ENCODE assay signal across 19 cellular contexts in the genomic region with DNA sequence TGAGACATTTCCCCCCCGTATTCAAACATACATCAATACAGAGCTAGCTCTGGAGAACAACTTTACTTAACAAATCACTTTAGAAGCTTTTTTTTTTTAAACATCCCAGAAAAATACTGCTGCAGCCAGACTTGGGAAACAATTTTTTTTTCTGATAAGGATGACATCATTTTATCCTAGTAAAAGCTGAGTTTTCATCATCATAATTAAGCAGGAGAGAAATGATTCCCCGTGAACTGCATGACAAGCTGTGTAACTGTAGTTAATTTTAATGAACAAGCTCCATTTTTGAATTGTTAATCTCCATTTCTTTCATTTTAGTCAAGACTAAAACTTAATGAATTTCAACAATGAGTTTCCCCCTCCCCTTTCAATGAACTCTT. TPM values are rescaled to one million over a fixed set of nuclear protein-coding genes. Genes with fewer than 3 reads are reported as not detected.
A peak's percentile ranks its signal among the peaks of the same experiment; 100 is the strongest.
DNase-seq lines count a peak whose midpoint lies in the region; ATAC-seq, FAIRE-seq and TF ChIP-seq lines count a peak whose summit lies in the region.
"Had no signal": no experiment of that assay in that cellular context is flagged by ENCODE, and none has a peak within 500 bp of the region (broad histone marks: within the 10 kb centered on the region; RNA-seq: fewer than 3 reads in every experiment).

No MANE protein-coding gene starts in this region.

- H3K27me3 ChIP-seq in K562 (ENCODE audit: control insufficient read depth in 2 of 2, insufficient read depth in 2 of 2, low read length in 2 of 2) (no peaks in the 10 kb centered on the region), smooth muscle cell (ENCODE audit: low read depth) (no peaks in the 10 kb centered on the region)
- H3K27me3 ChIP-seq: BLaER1 treated with 17β-estradiol and CSF1 and Interleukin-3, amounts not matched to agents 10 nM and 100 nM; SJCRH30 had no signal

- H3K4me1 ChIP-seq in K562 (replicated peaks in 1 of 2; ENCODE audit: control insufficient read depth in 2 of 2, insufficient read depth in 2 of 2, low read length in 2 of 2) (peaks cover 0 to 18% of the 10 kb centered on the region in 2 experiments; a peak in 4 of 5 replicates), smooth muscle cell (ENCODE audit: low read depth) (peaks cover 28% of the 10 kb centered on the region)

- TF ChIP-seq CTCF in K562 (IDR thresholded peaks at IDR 0.05 in 2 of 3, conservative IDR thresholded peaks at IDR 0.05 in 1 of 3; ENCODE audit: insufficient read depth in 2 of 3, low read depth in 1 of 3, low read length in 3 of 3) (no peak), mesothelial cell of epicardium (IDR thresholded peaks at IDR 0.05; ENCODE audit: unreplicated experiment) (no peak), smooth muscle cell (IDR thresholded peaks at IDR 0.05; ENCODE audit: borderline replicate concordance, insufficient read depth, poor library complexity, severe bottlenecking) (no peak)

- H3K79me2 ChIP-seq in K562 (ENCODE audit: control insufficient read depth, insufficient read depth, low read length) (no peaks in the 10 kb centered on the region), smooth muscle cell (ENCODE audit: low read depth) (no peaks in the 10 kb centered on the region)

- H3F3A ChIP-seq in smooth muscle cell (ENCODE audit: low read depth) = no peaks in the 10 kb centered on the region

- no peaks in the 10 kb centered on the region for H3K36me3 ChIP-seq in K562 (ENCODE audit: control insufficient read depth, insufficient read depth, low read length)
- H3K36me3 ChIP-seq in smooth muscle cell (ENCODE audit: low read depth) = no peaks in the 10 kb centered on the region
- H3K36me3 ChIP-seq: BLaER1 treated with 17β-estradiol and CSF1 and Interleukin-3, amounts not matched to agents 10 nM and 100 nM; SJCRH30 had no signal

- POLR2A ChIA-PET in K562 (lab: Yijun Ruan, JAX) = interaction anchor here (0.6 to 1.4 kb wide), 5 partner anchors 26 to 843 kb away, joined by 3 to 5 read pairs (median 4); no protein-coding TSS in a partner anchor

- in situ Hi-C loops in K562 (cut with MboI) = loop anchor here (10.0 kb wide), 1 partner anchor 147 kb away; no protein-coding TSS in a partner anchor

- H4K20me1 ChIP-seq in K562 (replicated peaks; ENCODE audit: control insufficient read depth, insufficient read depth, low read length) (no peaks in the 10 kb centered on the region), smooth muscle cell (ENCODE audit: low read depth) (no peaks in the 10 kb centered on the region)
- H4K20me1 ChIP-seq: BLaER1 treated with 17β-estradiol and CSF1 and Interleukin-3, amounts not matched to agents 10 nM and 100 nM had no signal

- intact Hi-C loops in K562 (cut with micrococcal nuclease) = loop anchor here (5.0 kb wide), 1 partner anchor 150 kb away; no protein-coding TSS in a partner anchor

- TF ChIP-seq POLR2A in K562 (conservative IDR thresholded peaks at IDR 0.05) = no peak

- no peak for TF ChIP-seq RAD21 in K562 (CRISPR knock-in tag; conservative IDR thresholded peaks at IDR 0.05 in 1 of 2, IDR thresholded peaks at IDR 0.05 in 1 of 2)

- ATAC-seq in K562 (no peak), HG03135 (IDR thresholded peaks at IDR 0.05; ENCODE audit: unreplicated experiment) (no peak)
- ATAC-seq: CD8-positive, alpha-beta T cell; GM12878 had no signal

- CTCF ChIA-PET in K562 (lab: Yijun Ruan, JAX; ENCODE audit: low intra/inter-chr PET ratio) = no interaction called here

- no peaks in the 10 kb centered on the region for H3K27me3 Mint-ChIP-seq in mesothelial cell of epicardium (ENCODE audit: low read depth)

- TF ChIP-seq EP300 in K562 (IDR thresholded peaks at IDR 0.05; ENCODE audit: low read length) = no peak

- no peak for FAIRE-seq in K562 (lab: Jason Lieb, UNC)
- FAIRE-seq: GM12878, RCC 7860 had no signal

- no peak overlapping the region for H3K4me3 ChIP-seq in K562
- no peak overlapping the region for H3K4me3 ChIP-seq in smooth muscle cell
- H3K4me3 ChIP-seq: BLaER1 treated with 17β-estradiol and CSF1 and Interleukin-3, amounts not matched to agents 10 nM and 100 nM; GM12878 had no signal

- H3K9me1 ChIP-seq in K562 (ENCODE audit: control insufficient read depth, insufficient read depth, low read length) = no peaks in the 10 kb centered on the region

- H3K9ac ChIP-seq in K562 (ENCODE audit: insufficient read depth in 1 of 2, low read depth in 2 of 2, low read length in 2 of 2) (no peak overlapping the region), smooth muscle cell (ENCODE audit: low read depth) (no peak overlapping the region)
- H3K9ac ChIP-seq: BLaER1 treated with 17β-estradiol and CSF1 and Interleukin-3, amounts not matched to agents 10 nM and 100 nM had no signal

- H3K4me2 ChIP-seq in K562 (ENCODE audit: insufficient read depth, low read length) (no peak overlapping the region), smooth muscle cell (peak overlapping the region; percentile 77)

- H3K27ac ChIP-seq in K562 (ENCODE audit: extremely low read depth, low read depth, low read length) = no peak overlapping the region
- no peak overlapping the region for H3K27ac ChIP-seq in smooth muscle cell (ENCODE audit: low read depth)
- H3K27ac ChIP-seq: 22Rv1; BLaER1 treated with 17β-estradiol and CSF1 and Interleukin-3, amounts not matched to agents 10 nM and 100 nM; SJCRH30 had no signal

- WGBS in K562 (ENCODE audit: insufficient coverage, low coverage, missing lambda C conversion rate) = 36% methylated on average over 2 of the region's 2 CpGs
- 82% methylated on average over 2 of the region's 2 CpGs for WGBS in smooth muscle cell (ENCODE audit: low lambda C conversion rate)

- H2AFZ ChIP-seq in K562 (ENCODE audit: low read depth, low read length) = no peak overlapping the region
- H2AFZ ChIP-seq in smooth muscle cell (ENCODE audit: low read depth) = peak overlapping the region; percentile 33

- H3K36me3 Mint-ChIP-seq in mesothelial cell of epicardium = no peaks in the 10 kb centered on the region
- H3K36me3 Mint-ChIP-seq: CD8-positive, alpha-beta T cell had no signal

- H3K27ac Mint-ChIP-seq in mesothelial cell of epicardium = peak overlapping the region; percentile 83
- H3K27ac Mint-ChIP-seq: CD8-positive, alpha-beta T cell had no signal

- no peaks in the 10 kb centered on the region for H3K9me3 ChIP-seq in K562 (replicated peaks; ENCODE audit: control insufficient read depth, insufficient read depth, low read depth, low read length)
- H3K9me3 ChIP-seq in smooth muscle cell (replicated peaks; ENCODE audit: low read depth) = no peaks in the 10 kb centered on the region
- H3K9me3 ChIP-seq: BLaER1 treated with 17β-estradiol and CSF1 and Interleukin-3, amounts not matched to agents 10 nM and 100 nM; SJCRH30 had no signal

- no TSS peak for BruUV-seq in K562 (replicated peaks; lab: Mats Ljungman, UMichigan)

- peaks cover 5% of the 10 kb centered on the region for H3K9me3 Mint-ChIP-seq in mesothelial cell of epicardium
- H3K9me3 Mint-ChIP-seq: CD8-positive, alpha-beta T cell had no signal

- DNase-seq in NCI-H82 (lab: John Stamatoyannopoulos, UW) = peak; percentile 29
- no peak for DNase-seq in NCI-H82 treated with DMSO at 0.1 percent for 48 hours (lab: John Stamatoyannopoulos, UW; ENCODE audit: unreplicated experiment)
- no peak for DNase-seq in K562 (ENCODE audit: extremely low read depth in 1 of 4, low spot score in 3 of 4)
- no peak for DNase-seq in mesothelial cell of epicardium (ENCODE audit: low spot score in 2 of 2, unreplicated experiment in 2 of 2)
- DNase-seq in smooth muscle cell (lab: John Stamatoyannopoulos, UW; ENCODE audit: unreplicated experiment) = no peak
- DNase-seq in C1 segment of cervical spinal cord (lab: John Stamatoyannopoulos, UW) = no peak
- DNase-seq in OCI-M2 (lab: John Stamatoyannopoulos, UW; ENCODE audit: unreplicated experiment) = no peak
- DNase-seq: CD8-positive, alpha-beta T cell; DND-41; HCEC 1CT; MM.1S; NCI-H1436 treated with DMSO at 0.1 percent for 48 hours; NCI-H748 treated with DMSO at 0.1 percent for 48 hours had no signal

- no peak overlapping the region for H3K4me3 Mint-ChIP-seq in mesothelial cell of epicardium
- H3K4me3 Mint-ChIP-seq: CD8-positive, alpha-beta T cell had no signal

- peaks cover 67% of the 10 kb centered on the region for H3K4me1 Mint-ChIP-seq in mesothelial cell of epicardium

TF ChIP-seq in K562, 482 proteins besides CTCF, POLR2A, EP300 and RAD21 (continues in another document):
- TF ChIP-seq JUND (IDR thresholded peaks at IDR 0.05; ENCODE audit: borderline replicate concordance, low read depth, low read length) (0 out of 2 replicates have a peak, but pooled peaks have one; percentile 10), JUND (tag; IDR thresholded peaks at IDR 0.05; ENCODE audit: borderline replicate concordance, low read depth, low read length) (peak; percentile 25; the same call in 1 of the 3 replicates), HMG20A (CRISPR knock-in tag; conservative IDR thresholded peaks at IDR 0.05) (no peak), ATF7 (IDR thresholded peaks at IDR 0.05) (peak; percentile 65)

RNA-seq across cellular contexts. Expression of a gene that starts 31.5 kb away (rescaled TPM):
- 7.6 and 9.1 TPM in 2 replicates for total RNA-seq in K562 (2011; cell fraction: chromatin; rRNA removed; ENCODE audit: low replicate concordance)
- 13.3 and 13.7 TPM in 2 replicates for total RNA-seq in K562 (2011; cell fraction: nucleolus; rRNA removed)
- 10.1 and 12.0 TPM in 2 replicates for total RNA-seq in K562 (2011; cell fraction: nucleoplasm; rRNA removed)
- 37.0 and 46.8 TPM in 2 replicates for total RNA-seq in K562 (2014; rRNA removed)
- total RNA-seq in K562 (2014; rRNA removed; fragmentation: Illumina TruSeq; extraction: Trizol) = 17.7 and 17.8 TPM in 2 replicates
- 24.0 and 24.9 TPM in 2 replicates for total RNA-seq in K562 (2015; rRNA removed; fragmentation: Illumina TruSeq; extraction: Trizol)
- 30.5 and 39.1 TPM in 2 replicates for total RNA-seq in K562 (2021)
- polyA plus RNA-seq in K562 (2011; rRNA removed) = 4.8 and 9.0 TPM in 2 replicates
- polyA plus RNA-seq in K562 (2011; cell fraction: cytosol; rRNA removed) = 4.5 and 21.4 TPM in 2 replicates
- polyA plus RNA-seq in K562 (2011; cell fraction: nucleus; rRNA removed) = 7.4 and 25.5 TPM in 2 replicates
- 45.6 and 82.2 TPM in 2 replicates for polyA plus RNA-seq in K562 (2012)
- polyA plus RNA-seq in K562 (2014; fragmentation: Illumina TruSeq; extraction: Trizol) = 16.7 and 19.3 TPM in 2 replicates
- 1 to 10 TPM; 3.4 to 6.3 TPM for polyA plus RNA-seq in K562 (2014; fragmentation: Nextera tagmentation; extraction: Ambion mirVana)
- 23.1 and 32.2 TPM in 2 replicates for polyA plus RNA-seq in K562 (2014; rRNA removed)
- 2.8 and 7.0 TPM in 2 replicates for polyA minus RNA-seq in K562 (2011; rRNA and poly(A)+ RNA removed)
- polyA minus RNA-seq in K562 (2011; cell fraction: cytosol; rRNA and poly(A)+ RNA removed) = 7.7 and 23.0 TPM in 2 replicates
- 12.7 and 22.8 TPM in 2 replicates for polyA minus RNA-seq in K562 (2011; cell fraction: nucleus; rRNA and poly(A)+ RNA removed)
- total RNA-seq in mesothelial cell of epicardium = 99.9 to 108 TPM (median 104 TPM) in 3 replicates
- total RNA-seq in smooth muscle cell = 69.5 and 96.8 TPM in 2 replicates
- 52.0 and 59.9 TPM in 2 replicates for polyA plus RNA-seq in smooth muscle cell
